Comparison of ENCODE assay signal across 1 cellular context in genomic region chr6:6810727-6811126, GRCh38.
TF ChIP-seq lines count a peak whose summit lies in the region.

No MANE protein-coding gene starts in this region.

TF ChIP-seq in HCT116, 20 proteins besides CTCF, POLR2A, EP300 and RAD21 (continued from another document):
- TF ChIP-seq REST (IDR thresholded peaks at IDR 0.05; ENCODE audit: low read depth) (no peak), MAX (IDR thresholded peaks at IDR 0.05) (no peak), ZNF274 (IDR thresholded peaks at IDR 0.05; ENCODE audit: low read depth, low read length) (no peak), JUND (IDR thresholded peaks at IDR 0.05) (no peak), POLR2AphosphoS5 (IDR thresholded peaks at IDR 0.05; ENCODE audit: low read depth, low read length) (no peak), ATF3 (IDR thresholded peaks at IDR 0.05) (no peak), ELF1 (IDR thresholded peaks at IDR 0.05; ENCODE audit: borderline replicate concordance, low read depth) (no peak), EZH2phosphoT487 (IDR thresholded peaks at IDR 0.05; ENCODE audit: borderline replicate concordance) (no peak)
